8 cellular contexts compared by ENCODE assay signal in genomic region chr3:45210308-45211038, GRCh38. TPM values are rescaled to one million over a fixed set of nuclear protein-coding genes. Genes with fewer than 3 reads are reported as not detected.
DNase-seq lines count a peak whose midpoint lies in the region; ATAC-seq and TF ChIP-seq lines count a peak whose summit lies in the region.

No MANE protein-coding gene starts in this region.

- H3K4me1 Mint-ChIP-seq in chondrocyte (ENCODE audit: low read depth) = peaks cover 10% of the 10 kb centered on the region

- WGBS in lower leg skin, 2 donors = 7 to 16% methylated on average over 13 to 14 of the region's 14 CpGs

- TF ChIP-seq CTCF in GM12873 (IDR thresholded peaks at IDR 0.05; ENCODE audit: insufficient read depth, low read depth, low read length, missing control alignments) (peak; percentile 86), chondrocyte (IDR thresholded peaks at IDR 0.05) (peak; percentile 97), lower leg skin (IDR thresholded peaks at IDR 0.05) (peak in 1 of 3 donors; percentile 63)

- no peak for TF ChIP-seq POLR2A in lower leg skin (IDR thresholded peaks at IDR 0.05)

- H3K27ac Mint-ChIP-seq in chondrocyte (ENCODE audit: unreplicated experiment) = no peak overlapping the region

- no peaks in the 10 kb centered on the region for H3K27me3 Mint-ChIP-seq in chondrocyte (ENCODE audit: low read depth)

- H3K9me3 Mint-ChIP-seq in chondrocyte (ENCODE audit: low read depth) = no peaks in the 10 kb centered on the region

- intact Hi-C loops in lower leg skin (cut with DNase I; ENCODE audit: low total_unique reads) = loop anchor here (5.0 to 10.0 kb wide), 2 partner anchors 173 to 284 kb away; no protein-coding TSS in a partner anchor

- peak; percentile 67 for DNase-seq in NCI-H2227 (lab: John Stamatoyannopoulos, UW; ENCODE audit: unreplicated experiment)
- peak; percentile 87 for DNase-seq in activated CD4-positive, alpha-beta T cell treated with anti-CD3 and anti-CD28 coated beads for 48 hours
- no peak for DNase-seq in chondrocyte (ENCODE audit: low spot score)
- peak; percentile 84 to 96 for DNase-seq in lower leg skin (ENCODE audit: low spot score in 2 of 2)
- DNase-seq in stimulated activated CD4-positive, alpha-beta T cell treated with anti-CD3 and anti-CD28 coated beads, TNF-alpha, amount 100 ng/mL, for 48 hours (ENCODE audit: low read depth in 3 of 3) = peak; percentile 55 to 74 (median 69)
- no peak for DNase-seq in SHP77 treated with DMSO at 0.1 percent for 48 hours (lab: John Stamatoyannopoulos, UW)

- H3K36me3 Mint-ChIP-seq in chondrocyte (ENCODE audit: low read depth) = no peaks in the 10 kb centered on the region

- ATAC-seq in GM18502 (IDR thresholded peaks at IDR 0.05; ENCODE audit: poor library complexity, unreplicated experiment) = no peak

- H3K4me3 ChIP-seq in lower leg skin (ENCODE audit: low read depth, poor library complexity, severe bottlenecking) = no peak overlapping the region

- no peak overlapping the region for H3K4me3 Mint-ChIP-seq in chondrocyte (ENCODE audit: unreplicated experiment)

RNA-seq across cellular contexts. Expression of gene TMEM158, which starts 15.6 kb away (rescaled TPM):
- total RNA-seq in chondrocyte (5.8 to 34.8 TPM (median 6.9 TPM) in 3 replicates), lower leg skin (1 to 10 TPM in 3 of 4 donors, under 1 TPM in 1; 0.88 to 4.2 (median 2.7) TPM)

Comparison
In these comparisons a context has a peak if more than half of its experiments do, and no peak if none do; other contexts are left out.
1. DNase-seq: peak in NCI-H2227 (single experiment), activated CD4-positive, alpha-beta T cell treated with anti-CD3 and anti-CD28 coated beads for 48 hours (single experiment), lower leg skin (2 of 2) and stimulated activated CD4-positive, alpha-beta T cell treated with anti-CD3 and anti-CD28 coated beads, TNF-alpha, amount 100 ng/mL, for 48 hours (3 of 3); none in chondrocyte (single experiment) and SHP77 treated with DMSO at 0.1 percent for 48 hours (single experiment).